In genomic region chr3:184524981-184525336, GRCh38 we compare ENCODE assay signal across 8 cellular contexts. TPM values are rescaled to one million over a fixed set of nuclear protein-coding genes. Genes with fewer than 3 reads are reported as not detected.
DNase-seq lines count a peak whose midpoint lies in the region; ATAC-seq and TF ChIP-seq lines count a peak whose summit lies in the region.

No MANE protein-coding gene starts in this region.

- WGBS in body of pancreas, 2 donors = 0 to 5% methylated on average over 5 to 7 of the region's 7 CpGs
- 0 to 3% methylated on average over 4 to 7 of the region's 7 CpGs for WGBS in testis, 2 donors

- CTCF ChIA-PET in CD4-positive, alpha-beta memory T cell (lab: Charles Lee; ENCODE audit: partially characterized antibody) = interaction anchor here (0.6 to 3.2 kb wide), 6 partner anchors 12 to 283 kb away, joined by 3 to 32 read pairs (median 4); partner anchors contain the start of gene EPHB3

- POLR2A ChIA-PET in CD4-positive, alpha-beta memory T cell (lab: Charles Lee; ENCODE audit: partially characterized antibody) = interaction anchor here (0.9 to 1.8 kb wide), 4 partner anchors 12 to 288 kb away, joined by 3 to 11 read pairs (median 4); partner anchors contain the start of gene POLR2H

- H3K27me3 Mint-ChIP-seq in CD4-positive, alpha-beta memory T cell = peaks cover 12 to 22% of the 10 kb centered on the region in 2 donors

- no peak for TF ChIP-seq CTCF in body of pancreas (IDR thresholded peaks at IDR 0.05)
- TF ChIP-seq CTCF in testis (IDR thresholded peaks at IDR 0.05) = no peak

- H3K9me3 Mint-ChIP-seq in CD4-positive, alpha-beta memory T cell = no peaks in the 10 kb centered on the region

- ATAC-seq in body of pancreas = peak; percentile 60
- ATAC-seq in left colon = peak; percentile 55

- peak overlapping the region; percentile 83 to 96 (median 92) for H3K4me3 Mint-ChIP-seq in CD4-positive, alpha-beta memory T cell

- H3K36me3 ChIP-seq in CD4-positive, alpha-beta memory T cell (ENCODE audit: insufficient read depth, low read length) = no peaks in the 10 kb centered on the region
- H3K36me3 ChIP-seq in body of pancreas (replicated peaks in 1 of 2; ENCODE audit: insufficient read depth in 1 of 2, low read depth in 2 of 2) = no peaks in the 10 kb centered on the region
- H3K36me3 ChIP-seq in testis (ENCODE audit: low read depth, missing control alignments) = no peaks in the 10 kb centered on the region

- no peak overlapping the region for H3K27ac ChIP-seq in CD4-positive, alpha-beta memory T cell (ENCODE audit: low read depth, low read length)
- peak overlapping the region in 1 of 4 donors; percentile 54 for H3K27ac ChIP-seq in body of pancreas
- H3K27ac ChIP-seq in testis = peak overlapping the region in 1 of 2 donors; percentile 73

- no peak for TF ChIP-seq POLR2A in body of pancreas (IDR thresholded peaks at IDR 0.05)
- TF ChIP-seq POLR2A in testis (IDR thresholded peaks at IDR 0.05) = no peak

- peaks cover 7 to 17% (median 9%) of the 10 kb centered on the region in 4 donors for H3K4me1 Mint-ChIP-seq in CD4-positive, alpha-beta memory T cell

- peak in 3 of 5 donors; percentile 12 to 28 (median 24) for DNase-seq in CD4-positive, alpha-beta memory T cell
- DNase-seq in NCI-H2196 (lab: John Stamatoyannopoulos, UW; ENCODE audit: unreplicated experiment) (peak; percentile 59), body of pancreas (peak in 1 of 4 donors; percentile 35), left colon (peak in 1 of 2 donors; percentile 33), testis (no peak), SW 1271 (lab: John Stamatoyannopoulos, UW) (no peak), COLO829 (ENCODE audit: low spot score) (no peak), NCI-H146 treated with DMSO at 0.1 percent for 48 hours (lab: John Stamatoyannopoulos, UW; ENCODE audit: unreplicated experiment) (no peak)

- intact Hi-C loops in CD4-positive, alpha-beta memory T cell (cut with micrococcal nuclease) = loop anchor here (1.0 kb wide), 1 partner anchor 19 kb away; no protein-coding TSS in a partner anchor
- intact Hi-C loops in body of pancreas (cut with DNase I) = no loop called here
- intact Hi-C loops in left colon (cut with DNase I, micrococcal nuclease) = no loop called here
- intact Hi-C loops in testis (cut with DNase I; ENCODE audit: low total_unique reads) = no loop called here

- no peaks in the 10 kb centered on the region for H3K36me3 Mint-ChIP-seq in CD4-positive, alpha-beta memory T cell

- H3K4me1 ChIP-seq in CD4-positive, alpha-beta memory T cell (ENCODE audit: insufficient read depth, low read length) = peaks cover 15% of the 10 kb centered on the region
- H3K4me1 ChIP-seq in body of pancreas (peaks cover 22% of the 10 kb centered on the region), testis (peaks cover 4% of the 10 kb centered on the region)

- H3K4me3 ChIP-seq in CD4-positive, alpha-beta memory T cell (ENCODE audit: low read length in 2 of 2) = peak overlapping the region; percentile 17 to 73
- peak overlapping the region; percentile 6 to 22 for H3K4me3 ChIP-seq in body of pancreas
- peak overlapping the region; percentile 47 to 48 for H3K4me3 ChIP-seq in testis

- peaks cover 16% of the 10 kb centered on the region for H3K27me3 ChIP-seq in CD4-positive, alpha-beta memory T cell (ENCODE audit: insufficient read depth, low read length)
- H3K27me3 ChIP-seq in body of pancreas (no peaks in the 10 kb centered on the region), testis (no peaks in the 10 kb centered on the region)

- H3K9me3 ChIP-seq in CD4-positive, alpha-beta memory T cell (ENCODE audit: control insufficient read depth in 1 of 2, low read length in 2 of 2) = no peaks in the 10 kb centered on the region
- H3K9me3 ChIP-seq in body of pancreas (no peaks in the 10 kb centered on the region), testis (no peaks in the 10 kb centered on the region)

- H3K27ac Mint-ChIP-seq in CD4-positive, alpha-beta memory T cell = peak overlapping the region in 6 of 7 donors; percentile 2 to 88 (median 82)

RNA-seq across cellular contexts. Expression of gene EPHB3, which starts 36.6 kb away (rescaled TPM):
- total RNA-seq in CD4-positive, alpha-beta memory T cell = under 1 TPM; 0.29 to 0.67 TPM
- under 1 TPM; 0.04 to 0.79 TPM for polyA plus RNA-seq in CD4-positive, alpha-beta memory T cell
- total RNA-seq in body of pancreas (10 to 100 TPM in 1 of 2 donors, 1 to 10 TPM in 1; 7.9 to 10.1 TPM), left colon (10 to 100 TPM; 29.2 to 32.9 TPM), testis (1 to 10 TPM; 2.0 to 2.3 TPM)
- 2.6 TPM for polyA plus RNA-seq in testis (ENCODE audit: insufficient read depth, low read depth, low replicate concordance)

Comparison
In these comparisons a context has a peak if more than half of its experiments do, and no peak if none do; other contexts are left out.
1. DNase-seq: peak in CD4-positive, alpha-beta memory T cell (3 of 5) and NCI-H2196 (single experiment); none in testis (single experiment), SW 1271 (0 of 2), COLO829 (single experiment) and NCI-H146 treated with DMSO at 0.1 percent for 48 hours (single experiment).
2. Peak in every context shown above with its lines, with median percentiles within 50 percentile points of each other: H3K4me3 ChIP-seq.